1 cellular context compared by ENCODE assay signal in genomic region chr4:101201421-101201820, GRCh38.
TF ChIP-seq lines count a peak whose summit lies in the region.

No MANE protein-coding gene starts in this region.

TF ChIP-seq in IMR-90, 13 proteins besides CTCF, POLR2A, EP300 and RAD21 (continued from another document):
- TF ChIP-seq ELK1 (IDR thresholded peaks at IDR 0.05; ENCODE audit: borderline replicate concordance, low read depth, low read length) (no peak), RFX5 (IDR thresholded peaks at IDR 0.05; ENCODE audit: low read depth, low read length) (no peak), BHLHE40 (IDR thresholded peaks at IDR 0.05; ENCODE audit: low read depth, low read length) (no peak), MAFK (IDR thresholded peaks at IDR 0.05; ENCODE audit: low read depth, low read length) (no peak), CEBPB (IDR thresholded peaks at IDR 0.05; ENCODE audit: low read depth, low read length) (no peak), NFE2L2 (IDR thresholded peaks at IDR 0.05; ENCODE audit: low read depth, low read length) (no peak)
- TF ChIP-seq, protein P1, sequence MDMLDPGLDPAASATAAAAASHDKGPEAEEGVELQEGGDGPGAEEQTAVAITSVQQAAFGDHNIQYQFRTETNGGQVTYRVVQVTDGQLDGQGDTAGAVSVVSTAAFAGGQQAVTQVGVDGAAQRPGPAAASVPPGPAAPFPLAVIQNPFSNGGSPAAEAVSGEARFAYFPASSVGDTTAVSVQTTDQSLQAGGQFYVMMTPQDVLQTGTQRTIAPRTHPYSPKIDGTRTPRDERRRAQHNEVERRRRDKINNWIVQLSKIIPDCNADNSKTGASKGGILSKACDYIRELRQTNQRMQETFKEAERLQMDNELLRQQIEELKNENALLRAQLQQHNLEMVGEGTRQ (IDR thresholded peaks at IDR 0.05; ENCODE audit: low read depth, low read length), result no peak
